Comparison of ENCODE assay signal across 1 cellular context in genomic region chr5:93620487-93621339, GRCh38.
TF ChIP-seq lines count a peak whose summit lies in the region.

No MANE protein-coding gene starts in this region.

TF ChIP-seq in HepG2, 621 proteins besides CTCF, POLR2A, EP300 and RAD21 (continued from another document and continues in another):
- no peak for TF ChIP-seq THRA (CRISPR knock-in tag; IDR thresholded peaks at IDR 0.05; ENCODE audit: borderline replicate concordance)
- TF ChIP-seq DDIT3 (CRISPR knock-in tag; IDR thresholded peaks at IDR 0.05): no peak
- peak; percentile 89 for TF ChIP-seq ZNF800 (CRISPR knock-in tag; IDR thresholded peaks at IDR 0.05)
- TF ChIP-seq MBD4 (IDR thresholded peaks at IDR 0.05; ENCODE audit: borderline replicate concordance, low read length): no peak
- 0 out of 2 replicates have a peak, but pooled peaks have one; percentile 27 for TF ChIP-seq GLI4 (CRISPR knock-in tag; IDR thresholded peaks at IDR 0.05; ENCODE audit: borderline replicate concordance)
- TF ChIP-seq HNF1A (IDR thresholded peaks at IDR 0.05; ENCODE audit: low read depth): no peak
- peak; percentile 29; the same call in 1 of the 2 replicates for TF ChIP-seq HNF1A (CRISPR knock-in tag; IDR thresholded peaks at IDR 0.05; ENCODE audit: borderline replicate concordance)
- no peak for TF ChIP-seq MZF1 (CRISPR knock-in tag; IDR thresholded peaks at IDR 0.05; ENCODE audit: borderline replicate concordance)
- TF ChIP-seq MYNN (CRISPR knock-in tag; IDR thresholded peaks at IDR 0.05; ENCODE audit: low read depth): no peak
- no peak for TF ChIP-seq ZBTB40 (IDR thresholded peaks at IDR 0.05)
- no peak for TF ChIP-seq ZBTB40 (CRISPR knock-in tag; IDR thresholded peaks at IDR 0.05)
- TF ChIP-seq STAG1 (CRISPR knock-in tag; IDR thresholded peaks at IDR 0.05): peak; percentile 53
- peak; percentile 68; the same call in 1 of the 2 replicates for TF ChIP-seq GABPB1 (CRISPR knock-in tag; IDR thresholded peaks at IDR 0.05)
- peak; percentile 75 for TF ChIP-seq ZNF687 (CRISPR knock-in tag; IDR thresholded peaks at IDR 0.05)
- TF ChIP-seq ZNF530 (CRISPR knock-in tag; IDR thresholded peaks at IDR 0.05; ENCODE audit: low read depth): no peak
- TF ChIP-seq ZSCAN9 (CRISPR knock-in tag; IDR thresholded peaks at IDR 0.05; ENCODE audit: borderline replicate concordance): no peak
- TF ChIP-seq FOXK1 (CRISPR knock-in tag; IDR thresholded peaks at IDR 0.05; ENCODE audit: borderline replicate concordance, low read depth): no peak
- no peak for TF ChIP-seq NR3C1 (CRISPR knock-in tag; IDR thresholded peaks at IDR 0.05)
- no peak for TF ChIP-seq ZMYM2 (CRISPR knock-in tag; IDR thresholded peaks at IDR 0.05)
- no peak; the same call in 1 of the 2 replicates for TF ChIP-seq ZNF629 (CRISPR knock-in tag; conservative IDR thresholded peaks at IDR 0.05)
- no peak for TF ChIP-seq SATB2 (CRISPR knock-in tag; IDR thresholded peaks at IDR 0.05)
- TF ChIP-seq ZFX (CRISPR knock-in tag; IDR thresholded peaks at IDR 0.05; ENCODE audit: low read depth): no peak; the same call in 1 of the 2 replicates
- no peak for TF ChIP-seq ZBTB38 (CRISPR knock-in tag; IDR thresholded peaks at IDR 0.05)
- peak; percentile 55; the same call in 1 of the 2 replicates for TF ChIP-seq ZNF264 (CRISPR knock-in tag; IDR thresholded peaks at IDR 0.05)
- no peak for TF ChIP-seq PRDM4 (CRISPR knock-in tag; IDR thresholded peaks at IDR 0.05; ENCODE audit: borderline replicate concordance)
- 0 out of 2 replicates have a peak, but pooled peaks have one; percentile 38 for TF ChIP-seq KMT2A (CRISPR knock-in tag; IDR thresholded peaks at IDR 0.05)
- TF ChIP-seq SMAD3 (CRISPR knock-in tag; IDR thresholded peaks at IDR 0.05): peak; percentile 52; the same call in 1 of the 2 replicates
- TF ChIP-seq BRF2 (CRISPR knock-in tag; IDR thresholded peaks at IDR 0.05): 0 out of 2 replicates have a peak, but pooled peaks have one; percentile 8
